Comparison of ENCODE assay signal across 1 cellular context in genomic region chr22:50275181-50276055, GRCh38.
TF ChIP-seq lines count a peak whose summit lies in the region.

No MANE protein-coding gene starts in this region.

TF ChIP-seq in HEK293, 187 proteins besides CTCF, POLR2A, EP300 and RAD21 (continued from another document):
- TF ChIP-seq BCL11A (tag by site-specific recombination; IDR thresholded peaks at IDR 0.05; ENCODE audit: low read depth) (peak; percentile 59; the same call in 1 of the 2 replicates), HOXC10 (CRISPR knock-in tag; IDR thresholded peaks at IDR 0.05) (no peak), ZNF473 (tag by site-specific recombination; IDR thresholded peaks at IDR 0.05) (no peak), ZNF202 (tag by site-specific recombination; IDR thresholded peaks at IDR 0.05; ENCODE audit: borderline replicate concordance) (no peak), ZNF350 (tag by site-specific recombination; IDR thresholded peaks at IDR 0.05) (no peak), GLIS2 (tag by site-specific recombination; IDR thresholded peaks at IDR 0.05) (peak; percentile 58), KLF7 (tag by site-specific recombination; IDR thresholded peaks at IDR 0.05; ENCODE audit: borderline replicate concordance) (no peak)
